Comparison of ENCODE assay signal across 10 cellular contexts in the genomic region with DNA sequence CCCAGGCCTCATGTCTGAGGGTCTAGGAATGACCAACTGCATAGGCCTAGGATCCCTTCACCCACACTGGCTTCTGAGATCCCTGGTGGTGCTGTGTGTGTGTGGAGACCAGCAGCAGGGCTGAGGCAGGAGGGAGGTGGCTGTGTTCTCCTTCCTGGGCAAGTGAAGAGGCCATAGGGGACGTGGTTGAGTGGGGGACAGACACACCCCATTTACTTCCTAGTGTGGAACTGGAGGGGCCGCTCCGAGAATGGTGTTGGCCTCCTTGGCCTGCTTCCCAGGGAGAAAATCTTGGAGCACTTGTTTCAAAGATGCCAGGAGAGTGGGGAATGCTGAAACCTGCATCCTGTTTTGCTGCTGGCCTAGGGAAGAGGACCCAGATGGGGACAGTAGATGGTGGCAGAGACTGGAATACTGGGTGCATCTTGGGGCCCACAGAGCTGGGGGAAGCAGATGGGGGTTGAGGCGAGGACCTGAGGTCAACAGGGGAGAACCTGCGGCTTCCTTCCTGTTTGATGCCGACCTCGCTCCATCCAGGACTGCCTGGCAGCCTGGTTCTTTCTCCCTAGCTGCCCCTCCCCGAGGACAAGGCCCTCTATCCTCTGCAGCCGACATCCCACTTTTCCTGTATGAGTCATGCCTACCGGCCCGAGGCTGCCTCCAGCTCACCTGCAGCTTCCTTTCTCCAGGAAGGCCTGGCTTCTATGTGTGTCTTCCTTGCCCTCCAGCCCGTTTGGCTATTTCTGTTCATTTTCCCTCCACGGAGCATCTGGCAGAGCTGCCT. TPM values are rescaled to one million over a fixed set of nuclear protein-coding genes. Genes with fewer than 3 reads are reported as not detected.
DNase-seq lines count a peak whose midpoint lies in the region; ATAC-seq, FAIRE-seq and TF ChIP-seq lines count a peak whose summit lies in the region.
"Had no signal": no experiment of that assay in that cellular context is flagged by ENCODE, and none has a peak within 500 bp of the region (broad histone marks: within the 10 kb centered on the region; RNA-seq: fewer than 3 reads in every experiment).

No MANE protein-coding gene starts in this region.

- no peak overlapping the region for H3K4ac ChIP-seq in H1 (replicated peaks; ENCODE audit: insufficient read length, low read depth, low read length)

- H3K23me2 ChIP-seq in H1 (ENCODE audit: low read depth, low read length), result no peaks in the 10 kb centered on the region

- peak overlapping the region in 1 of 11 experiments; percentile 10; a peak in 2 of 22 replicates for H3K27ac ChIP-seq in BLaER1 treated with 17β-estradiol and CSF1 and Interleukin-3, amounts not matched to agents 10 nM and 100 nM
- H3K27ac ChIP-seq in H1 (ENCODE audit: low read depth, low read length), result no peak overlapping the region

- CTCF ChIA-PET in H1 (lab: Charles Lee; ENCODE audit: partially characterized antibody), result interaction anchor here (1.1 to 19.6 kb wide), 4 partner anchors 18 to 57 kb away, joined by 3 to 283 read pairs (median 14); no protein-coding TSS in a partner anchor

- POLR2A ChIA-PET in H1 (lab: Charles Lee; ENCODE audit: partially characterized antibody), result no interaction called here

- 76% methylated on average over 12 of the region's 13 CpGs; no CpG with 5 or more reads in 1 of the 2 experiments for WGBS in H1 (ENCODE audit: extremely low coverage in 1 of 2, insufficient coverage in 1 of 2, insufficient read length in 1 of 2, insufficient replicate concordance in 2 of 2, low coverage in 1 of 2, low lambda C conversion rate in 2 of 2, missing lambda C conversion rate in 1 of 2), 2 experiments

- H2BK20ac ChIP-seq in H1 (ENCODE audit: low read length), result no peak overlapping the region

- H2BK120ac ChIP-seq in H1 (replicated peaks; ENCODE audit: low read depth, low read length), result no peak overlapping the region

- peak overlapping the region in 3 of 11 experiments; percentile 2 to 39 (median 5); a peak in 2 of 22 replicates for H3K9ac ChIP-seq in BLaER1 treated with 17β-estradiol and CSF1 and Interleukin-3, amounts not matched to agents 10 nM and 100 nM
- no peak overlapping the region for H3K9ac ChIP-seq in H1 (replicated peaks in 1 of 4; ENCODE audit: extremely low read depth in 1 of 4, low read depth in 3 of 4, low read length in 3 of 4)

- H3K4me3 ChIP-seq in BLaER1 treated with 17β-estradiol and CSF1 and Interleukin-3, amounts not matched to agents 10 nM and 100 nM, result no peak overlapping the region
- H3K4me3 ChIP-seq in H1 (ENCODE audit: extremely low read depth in 1 of 4, insufficient read depth in 2 of 4, low read depth in 3 of 4, low read length in 4 of 4), result no peak overlapping the region

- H4K8ac ChIP-seq in H1 (ENCODE audit: extremely low read depth, insufficient read depth, low read length), result no peak overlapping the region

- no peaks in the 10 kb centered on the region for H3K9me3 ChIP-seq in BLaER1 treated with 17β-estradiol and CSF1 and Interleukin-3, amounts not matched to agents 10 nM and 100 nM (replicated peaks in 1 of 11)
- no peaks in the 10 kb centered on the region for H3K9me3 ChIP-seq in H1 (ENCODE audit: insufficient read depth in 2 of 2, low read depth in 1 of 2, low read length in 1 of 2)

- no peak overlapping the region for H2AFZ ChIP-seq in H1 (ENCODE audit: low read length)

- no peak overlapping the region for H3K56ac ChIP-seq in H1 (replicated peaks; ENCODE audit: insufficient read length, low read depth, low read length)

- H2BK12ac ChIP-seq in H1 (ENCODE audit: low read depth, low read length), result peak overlapping the region; percentile 12; the same call in 1 of the 2 replicates

- H4K20me1 ChIP-seq in BLaER1 treated with 17β-estradiol and CSF1 and Interleukin-3, amounts not matched to agents 10 nM and 100 nM, result peaks cover 0 to 97% (median 10%) of the 10 kb centered on the region in 11 experiments; a peak in 10 of 22 replicates
- H4K20me1 ChIP-seq in H1 (replicated peaks in 1 of 2; ENCODE audit: control insufficient read depth in 1 of 2, insufficient read depth in 2 of 2, low read length in 2 of 2), result peaks cover 2 to 5% of the 10 kb centered on the region in 2 experiments

- no peak for TF ChIP-seq POLR2A in H1 (IDR thresholded peaks at IDR 0.05; ENCODE audit: control extremely low read depth in 1 of 2, low read depth in 2 of 2, low read length in 2 of 2)

- no peak overlapping the region for H3K14ac ChIP-seq in H1 (ENCODE audit: insufficient read length)

- ATAC-seq in GM21390 (IDR thresholded peaks at IDR 0.05; ENCODE audit: unreplicated experiment), result no peak

- no peak for TF ChIP-seq RAD21 in H1 (IDR thresholded peaks at IDR 0.05 in 1 of 2, conservative IDR thresholded peaks at IDR 0.05 in 1 of 2; ENCODE audit: low read depth in 2 of 2, low read length in 2 of 2)

- H2AK5ac ChIP-seq in H1 (ENCODE audit: low read depth, low read length), result 0 out of 2 replicates have a peak overlapping the region, but pooled peaks have one; percentile 30

- 0 out of 2 replicates have a peak overlapping the region, but pooled peaks have one; percentile 9 for H3K18ac ChIP-seq in H1 (ENCODE audit: extremely low read depth, low read length)

- no peaks in the 10 kb centered on the region for H3K27me3 ChIP-seq in BLaER1 treated with 17β-estradiol and CSF1 and Interleukin-3, amounts not matched to agents 10 nM and 100 nM
- no peaks in the 10 kb centered on the region for H3K27me3 ChIP-seq in H1 (replicated peaks in 1 of 4; ENCODE audit: control insufficient read depth in 3 of 4, extremely low read depth in 1 of 4, insufficient read depth in 3 of 4, low read length in 3 of 4)

- TF ChIP-seq EP300 in H1 (IDR thresholded peaks at IDR 0.05; ENCODE audit: borderline replicate concordance in 1 of 2, low read depth in 2 of 2, low read length in 2 of 2), result no peak

- DNase-seq in M059J (ENCODE audit: low read depth) (peak; percentile 76), H1 (ENCODE audit: low read depth in 1 of 2, low spot score in 2 of 2) (peak in 1 of 2 experiments; percentile 51), myocyte (ENCODE audit: low read depth) (peak; percentile 40), NCI-H2227 (lab: John Stamatoyannopoulos, UW; ENCODE audit: unreplicated experiment) (no peak), NCI-H128 (lab: John Stamatoyannopoulos, UW; ENCODE audit: unreplicated experiment) (no peak)
- no peak for DNase-seq in stimulated activated CD4-positive, alpha-beta T cell treated with anti-CD3 and anti-CD28 coated beads, Interleukin-2, amount 100 ng/mL, for 48 hours
- DNase-seq: activated CD8-positive, alpha-beta memory T cell treated with anti-CD3 and anti-CD28 coated beads for 24 hours; NCI-H1436 treated with DMSO at 0.1 percent for 48 hours had no signal

- H3K79me2 ChIP-seq in H1 (ENCODE audit: control insufficient read depth in 1 of 2, insufficient read depth in 2 of 2, low read length in 2 of 2), result peaks cover 0 to 27% of the 10 kb centered on the region in 2 experiments; a peak in 2 of 4 replicates

- FAIRE-seq in H1 (lab: Jason Lieb, UNC), result no peak

- H4K91ac ChIP-seq in H1 (replicated peaks; ENCODE audit: insufficient read length, low read length), result no peak overlapping the region

- no peak overlapping the region for H4K5ac ChIP-seq in H1 (ENCODE audit: insufficient read length, low read depth, low read length)

- H3K36me3 ChIP-seq in BLaER1 treated with 17β-estradiol and CSF1 and Interleukin-3, amounts not matched to agents 10 nM and 100 nM, result no peaks in the 10 kb centered on the region; a peak in 1 of 22 replicates
- H3K36me3 ChIP-seq in H1 (ENCODE audit: control insufficient read depth in 2 of 4, insufficient read depth in 4 of 4, low read length in 3 of 4), result no peaks in the 10 kb centered on the region

- H3K79me1 ChIP-seq in H1 (ENCODE audit: low read depth, low read length), result peaks cover 19% of the 10 kb centered on the region; the same call in 1 of the 2 replicates

- H2BK5ac ChIP-seq in H1 (ENCODE audit: low read depth, low read length), result peak overlapping the region; percentile 36; the same call in 1 of the 2 replicates

- H3K4me2 ChIP-seq in BLaER1 treated with 17β-estradiol and CSF1 and Interleukin-3, amounts not matched to agents 10 nM and 100 nM, result peak overlapping the region; percentile 48 to 82 (median 61)
- H3K4me2 ChIP-seq in H1 (ENCODE audit: insufficient read depth in 1 of 2, low read depth in 2 of 2, low read length in 2 of 2), result no peak overlapping the region

- no peak overlapping the region for H2BK15ac ChIP-seq in H1 (ENCODE audit: low read length)

- H3K23ac ChIP-seq in H1 (ENCODE audit: insufficient read length), result no peak overlapping the region

- peaks cover 33 to 46% (median 39%) of the 10 kb centered on the region in 10 experiments for H3K4me1 ChIP-seq in BLaER1 treated with 17β-estradiol and CSF1 and Interleukin-3, amounts not matched to agents 10 nM and 100 nM
- H3K4me1 ChIP-seq in H1 (replicated peaks in 1 of 4; ENCODE audit: control insufficient read depth in 3 of 4, insufficient read depth in 4 of 4, low read length in 3 of 4), result peaks cover 11 to 23% (median 19%) of the 10 kb centered on the region in 4 experiments

- no peak for TF ChIP-seq CTCF in H1 (IDR thresholded peaks at IDR 0.05; ENCODE audit: control extremely low read depth in 1 of 3, insufficient read depth in 1 of 3, low read depth in 1 of 3, low read length in 3 of 3)

RNA-seq across cellular contexts. Expression of a gene that starts 19.2 kb away (rescaled TPM):
- total RNA-seq in M059J (2014; rRNA removed; shearing (Covaris generic)), result 21.8 and 40.5 TPM in 2 replicates
- 22.3 and 23.1 TPM in 2 replicates for total RNA-seq in H1 (2021; fragmentation: NEBNext Ultra II Directional; extraction: Animal tissue kit (Norgen Biotek cat#: 25700))
- 36.2 and 48.8 TPM in 2 replicates for polyA plus RNA-seq in H1 (2011; rRNA removed)
- polyA plus RNA-seq in H1 (2011; cell fraction: cytosol; rRNA removed), result 32.2 TPM
- polyA plus RNA-seq in H1 (2011; cell fraction: nucleus; rRNA removed), result 27.8 TPM
- polyA plus RNA-seq in H1 (2012, experiment 1 of 2), result 11.7 to 21.5 TPM (median 19.8 TPM) in 4 replicates
- polyA plus RNA-seq in H1 (2012, experiment 2 of 2), result 25.5 TPM
- polyA plus RNA-seq in H1 (2013, experiment 1 of 2), result 17.5 TPM
- polyA plus RNA-seq in H1 (2013, experiment 2 of 2), result 17.5 TPM
- polyA minus RNA-seq in H1 (2011; rRNA and poly(A)+ RNA removed), result 6.4 and 7.2 TPM in 2 replicates
- 15.3 TPM for polyA minus RNA-seq in H1 (2011; cell fraction: cytosol; rRNA and poly(A)+ RNA removed)
- 10.8 TPM for polyA minus RNA-seq in H1 (2011; cell fraction: nucleus; rRNA and poly(A)+ RNA removed)
- 81.1 and 95.8 TPM in 2 replicates for total RNA-seq in myocyte
- 60.0 TPM for polyA plus RNA-seq in myocyte (2012)

RNA-seq across cellular contexts. Expression of a gene that starts 19.7 kb away (rescaled TPM):
- 68.0 and 71.8 TPM in 2 replicates for total RNA-seq in M059J (2014; rRNA removed; shearing (Covaris generic))
- 128 and 130 TPM in 2 replicates for total RNA-seq in H1 (2021; fragmentation: NEBNext Ultra II Directional; extraction: Animal tissue kit (Norgen Biotek cat#: 25700))
- 221 and 228 TPM in 2 replicates for polyA plus RNA-seq in H1 (2011; rRNA removed)
- 183 TPM for polyA plus RNA-seq in H1 (2011; cell fraction: cytosol; rRNA removed)
- polyA plus RNA-seq in H1 (2011; cell fraction: nucleus; rRNA removed), result 470 TPM
- 107 to 133 TPM (median 128 TPM) in 4 replicates for polyA plus RNA-seq in H1 (2012, experiment 1 of 2)
- 131 TPM for polyA plus RNA-seq in H1 (2012, experiment 2 of 2)
- polyA plus RNA-seq in H1 (2013, experiment 1 of 2), result 125 TPM
- 122 TPM for polyA plus RNA-seq in H1 (2013, experiment 2 of 2)
- polyA minus RNA-seq in H1 (2011; rRNA and poly(A)+ RNA removed), result 326 and 376 TPM in 2 replicates
- polyA minus RNA-seq in H1 (2011; cell fraction: cytosol; rRNA and poly(A)+ RNA removed), result 92.1 TPM
- 160 TPM for polyA minus RNA-seq in H1 (2011; cell fraction: nucleus; rRNA and poly(A)+ RNA removed)
- total RNA-seq in myocyte, result 149 and 168 TPM in 2 replicates
- 86.0 TPM for polyA plus RNA-seq in myocyte (2012)

RNA-seq across cellular contexts. Expression of a gene that starts 54.6 kb away (rescaled TPM):
- not detected in 2 replicates for total RNA-seq in M059J (2014; rRNA removed; shearing (Covaris generic))
- total RNA-seq in H1 (2021; fragmentation: NEBNext Ultra II Directional; extraction: Animal tissue kit (Norgen Biotek cat#: 25700)), result not detected in 2 replicates
- polyA plus RNA-seq in H1 (2011; rRNA removed), result not detected in 2 replicates
- not detected for polyA plus RNA-seq in H1 (2011; cell fraction: cytosol; rRNA removed)
- not detected for polyA plus RNA-seq in H1 (2011; cell fraction: nucleus; rRNA removed)
- polyA plus RNA-seq in H1 (2012, experiment 1 of 2), result not detected in 4 replicates
- polyA plus RNA-seq in H1 (2012, experiment 2 of 2), result not detected
- not detected for polyA plus RNA-seq in H1 (2013, experiment 1 of 2)
- polyA plus RNA-seq in H1 (2013, experiment 2 of 2), result not detected
- polyA minus RNA-seq in H1 (2011; rRNA and poly(A)+ RNA removed), result not detected in 2 replicates
- polyA minus RNA-seq in H1 (2011; cell fraction: cytosol; rRNA and poly(A)+ RNA removed), result not detected
- polyA minus RNA-seq in H1 (2011; cell fraction: nucleus; rRNA and poly(A)+ RNA removed), result not detected
- 61.9 and 115 TPM in 2 replicates for total RNA-seq in myocyte
- polyA plus RNA-seq in myocyte (2012), result 4.7 TPM

Comparison
In these comparisons a context has a peak if more than half of its experiments do, and no peak if none do; other contexts are left out.
1. H3K4me2 ChIP-seq: peak in BLaER1 treated with 17β-estradiol and CSF1 and Interleukin-3, amounts not matched to agents 10 nM and 100 nM (11 of 11); none in H1 (0 of 2).
2. DNase-seq: peak in M059J (single experiment) and myocyte (single experiment); none in stimulated activated CD4-positive, alpha-beta T cell treated with anti-CD3 and anti-CD28 coated beads, Interleukin-2, amount 100 ng/mL, for 48 hours (0 of 2), NCI-H2227 (single experiment) and NCI-H128 (single experiment).
3. RNA of a gene that starts 54.6 kb away (total RNA-seq): 61.9 to 115 TPM in myocyte; not detected in H1 and not detected in M059J; every median in the first group is over 10 times any median in the second.